1 cellular context compared by ENCODE assay signal in the genomic region with DNA sequence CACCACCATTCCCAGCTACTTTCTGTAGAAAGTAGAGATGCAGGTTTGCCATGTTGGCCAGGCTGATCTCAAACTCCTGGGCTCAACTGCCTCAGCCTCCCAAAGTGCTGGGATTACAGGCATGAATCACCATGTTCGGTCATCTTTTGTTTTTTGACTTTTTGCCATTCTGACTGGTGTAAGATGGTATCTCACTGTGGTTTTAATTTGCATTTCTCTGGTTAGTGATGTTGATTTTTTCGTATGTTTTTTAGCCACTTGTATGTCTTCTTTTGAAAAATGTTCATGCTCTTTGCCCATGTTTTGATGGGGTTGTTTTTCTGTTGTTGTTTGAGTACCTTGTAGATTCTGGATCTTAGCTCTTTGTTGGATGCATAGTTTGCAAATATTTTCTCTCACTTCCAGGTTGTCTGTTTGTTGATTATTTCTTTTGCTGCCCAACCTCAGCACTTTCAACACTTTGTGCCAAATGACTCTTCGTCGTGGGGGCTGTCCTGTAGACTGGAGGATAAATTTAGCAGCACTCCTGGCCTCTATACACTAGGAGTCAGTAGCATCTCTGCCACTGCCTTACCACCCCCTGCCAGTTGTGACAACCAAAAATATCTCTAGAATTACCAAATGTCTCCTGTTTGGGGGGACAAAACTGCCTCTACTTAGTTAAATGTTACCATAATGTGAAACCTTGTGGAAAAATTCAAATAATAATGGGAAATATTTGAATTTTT.
A peak's percentile ranks its signal among the peaks of the same experiment; 100 is the strongest.
TF ChIP-seq lines count a peak whose summit lies in the region.

No MANE protein-coding gene starts in this region.

TF ChIP-seq in K562, 482 proteins besides CTCF, POLR2A, EP300 and RAD21 (continued from another document and continues in another):
- TF ChIP-seq HMGN3 (IDR thresholded peaks at IDR 0.05; ENCODE audit: borderline replicate concordance, extremely low read depth, insufficient read length, low read depth, low read length) (no peak), MTA1 (IDR thresholded peaks at IDR 0.05; ENCODE audit: borderline replicate concordance) (0 out of 2 replicates have a peak, but pooled peaks have one; percentile 21), KLF13 (tag; IDR thresholded peaks at IDR 0.05; ENCODE audit: borderline replicate concordance, low read depth) (no peak), CSDE1 (IDR thresholded peaks at IDR 0.05) (peak in 1 of 2 experiments; percentile 73; a peak in 1 of 4 replicates), STAT6 (CRISPR knock-in tag; IDR thresholded peaks at IDR 0.05) (no peak), HINFP (tag; conservative IDR thresholded peaks at IDR 0.05; ENCODE audit: low read depth) (no peak), ARHGAP35 (IDR thresholded peaks at IDR 0.05; ENCODE audit: partially characterized antibody) (peak; percentile 5), HDAC1 (IDR thresholded peaks at IDR 0.05) (peak in 1 of 2 experiments; percentile 68; a peak in 1 of 4 replicates), ARNT (IDR thresholded peaks at IDR 0.05) (no peak), YBX1 (IDR thresholded peaks at IDR 0.05) (no peak), POLR2G (IDR thresholded peaks at IDR 0.05; ENCODE audit: low read depth, low read length) (no peak), ZNF134 (CRISPR knock-in tag; conservative IDR thresholded peaks at IDR 0.05) (no peak), CBFA2T2 (conservative IDR thresholded peaks at IDR 0.05) (no peak), HBP1 (CRISPR knock-in tag; IDR thresholded peaks at IDR 0.05) (peak; percentile 82), RBFOX2 (IDR thresholded peaks at IDR 0.05; ENCODE audit: low read depth, low read length) (no peak), ZNF280A (IDR thresholded peaks at IDR 0.05; ENCODE audit: low read depth, partially characterized antibody) (no peak), SAFB (IDR thresholded peaks at IDR 0.05; ENCODE audit: borderline replicate concordance, low read depth, low read length) (no peak), XRCC5 (IDR thresholded peaks at IDR 0.05; ENCODE audit: low read depth, low read length) (no peak), FOSL1 (tag; conservative IDR thresholded peaks at IDR 0.05) (peak; percentile 79), SRF (CRISPR knock-in tag; IDR thresholded peaks at IDR 0.05) (peak in 1 of 2 experiments; percentile 48; a peak in 1 of 4 replicates), ARID3B (CRISPR knock-in tag; IDR thresholded peaks at IDR 0.05; ENCODE audit: borderline replicate concordance) (no peak), HNRNPH1 (optimal IDR thresholded peaks at IDR 0.05; ENCODE audit: low read depth, low read length) (no peak), TARDBP (IDR thresholded peaks at IDR 0.05) (no peak), FOXJ2 (tag; IDR thresholded peaks at IDR 0.05) (no peak), THRAP3 (IDR thresholded peaks at IDR 0.05; ENCODE audit: borderline replicate concordance) (peak; percentile 45; the same call in 1 of the 2 replicates), ZNF57 (CRISPR knock-in tag; IDR thresholded peaks at IDR 0.05) (no peak), ZNF124 (CRISPR knock-in tag; IDR thresholded peaks at IDR 0.05) (no peak), ZBTB43 (CRISPR knock-in tag; IDR thresholded peaks at IDR 0.05) (no peak), ZZZ3 (IDR thresholded peaks at IDR 0.05) (no peak), POU5F1 (IDR thresholded peaks at IDR 0.05; ENCODE audit: borderline replicate concordance, low read depth, low read length, partially characterized antibody) (no peak), EWSR1 (IDR thresholded peaks at IDR 0.05; ENCODE audit: borderline replicate concordance, low read depth, partially characterized antibody) (no peak), CEBPB (tag; IDR thresholded peaks at IDR 0.05) (no peak), WHSC1 (IDR thresholded peaks at IDR 0.05; ENCODE audit: low read length) (no peak), KDM5B (IDR thresholded peaks at IDR 0.05; ENCODE audit: insufficient replicate concordance, low read depth, low read length) (no peak), NUFIP1 (IDR thresholded peaks at IDR 0.05; ENCODE audit: partially characterized antibody) (no peak), PHB (CRISPR knock-in tag; IDR thresholded peaks at IDR 0.05) (no peak), ZNF316 (IDR thresholded peaks at IDR 0.05) (peak; percentile 46; the same call in 1 of the 2 replicates), HOXB6 (CRISPR knock-in tag; IDR thresholded peaks at IDR 0.05; ENCODE audit: borderline replicate concordance) (no peak), GTF2E2 (tag; IDR thresholded peaks at IDR 0.05) (no peak), POLR3G (IDR thresholded peaks at IDR 0.05; ENCODE audit: extremely low read depth, insufficient read length, insufficient replicate concordance) (no peak), PTBP1 (IDR thresholded peaks at IDR 0.05; ENCODE audit: low read depth, low read length) (no peak), SMARCA4 (IDR thresholded peaks at IDR 0.05) (peak; percentile 63; the same call in 1 of the 2 replicates)
- TF ChIP-seq, protein P1, sequence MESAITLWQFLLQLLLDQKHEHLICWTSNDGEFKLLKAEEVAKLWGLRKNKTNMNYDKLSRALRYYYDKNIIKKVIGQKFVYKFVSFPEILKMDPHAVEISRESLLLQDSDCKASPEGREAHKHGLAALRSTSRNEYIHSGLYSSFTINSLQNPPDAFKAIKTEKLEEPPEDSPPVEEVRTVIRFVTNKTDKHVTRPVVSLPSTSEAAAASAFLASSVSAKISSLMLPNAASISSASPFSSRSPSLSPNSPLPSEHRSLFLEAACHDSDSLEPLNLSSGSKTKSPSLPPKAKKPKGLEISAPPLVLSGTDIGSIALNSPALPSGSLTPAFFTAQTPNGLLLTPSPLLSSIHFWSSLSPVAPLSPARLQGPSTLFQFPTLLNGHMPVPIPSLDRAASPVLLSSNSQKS (CRISPR knock-in tag; IDR thresholded peaks at IDR 0.05) = no peak
- TF ChIP-seq, protein P2, sequence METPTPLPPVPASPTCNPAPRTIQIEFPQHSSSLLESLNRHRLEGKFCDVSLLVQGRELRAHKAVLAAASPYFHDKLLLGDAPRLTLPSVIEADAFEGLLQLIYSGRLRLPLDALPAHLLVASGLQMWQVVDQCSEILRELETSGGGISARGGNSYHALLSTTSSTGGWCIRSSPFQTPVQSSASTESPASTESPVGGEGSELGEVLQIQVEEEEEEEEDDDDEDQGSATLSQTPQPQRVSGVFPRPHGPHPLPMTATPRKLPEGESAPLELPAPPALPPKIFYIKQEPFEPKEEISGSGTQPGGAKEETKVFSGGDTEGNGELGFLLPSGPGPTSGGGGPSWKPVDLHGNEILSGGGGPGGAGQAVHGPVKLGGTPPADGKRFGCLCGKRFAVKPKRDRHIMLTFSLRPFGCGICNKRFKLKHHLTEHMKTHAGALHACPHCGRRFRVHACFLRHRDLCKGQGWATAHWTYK (CRISPR knock-in tag; IDR thresholded peaks at IDR 0.05) = no peak
- TF ChIP-seq, protein P3, sequence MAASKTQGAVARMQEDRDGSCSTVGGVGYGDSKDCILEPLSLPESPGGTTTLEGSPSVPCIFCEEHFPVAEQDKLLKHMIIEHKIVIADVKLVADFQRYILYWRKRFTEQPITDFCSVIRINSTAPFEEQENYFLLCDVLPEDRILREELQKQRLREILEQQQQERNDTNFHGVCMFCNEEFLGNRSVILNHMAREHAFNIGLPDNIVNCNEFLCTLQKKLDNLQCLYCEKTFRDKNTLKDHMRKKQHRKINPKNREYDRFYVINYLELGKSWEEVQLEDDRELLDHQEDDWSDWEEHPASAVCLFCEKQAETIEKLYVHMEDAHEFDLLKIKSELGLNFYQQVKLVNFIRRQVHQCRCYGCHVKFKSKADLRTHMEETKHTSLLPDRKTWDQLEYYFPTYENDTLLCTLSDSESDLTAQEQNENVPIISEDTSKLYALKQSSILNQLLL (CRISPR knock-in tag; IDR thresholded peaks at IDR 0.05; ENCODE audit: borderline replicate concordance) = no peak
- TF ChIP-seq, protein P4, sequence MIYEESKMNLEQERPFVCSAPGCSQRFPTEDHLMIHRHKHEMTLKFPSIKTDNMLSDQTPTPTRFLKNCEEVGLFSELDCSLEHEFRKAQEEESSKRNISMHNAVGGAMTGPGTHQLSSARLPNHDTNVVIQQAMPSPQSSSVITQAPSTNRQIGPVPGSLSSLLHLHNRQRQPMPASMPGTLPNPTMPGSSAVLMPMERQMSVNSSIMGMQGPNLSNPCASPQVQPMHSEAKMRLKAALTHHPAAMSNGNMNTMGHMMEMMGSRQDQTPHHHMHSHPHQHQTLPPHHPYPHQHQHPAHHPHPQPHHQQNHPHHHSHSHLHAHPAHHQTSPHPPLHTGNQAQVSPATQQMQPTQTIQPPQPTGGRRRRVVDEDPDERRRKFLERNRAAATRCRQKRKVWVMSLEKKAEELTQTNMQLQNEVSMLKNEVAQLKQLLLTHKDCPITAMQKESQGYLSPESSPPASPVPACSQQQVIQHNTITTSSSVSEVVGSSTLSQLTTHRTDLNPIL (CRISPR knock-in tag; IDR thresholded peaks at IDR 0.05) = no peak
- TF ChIP-seq, protein P5, sequence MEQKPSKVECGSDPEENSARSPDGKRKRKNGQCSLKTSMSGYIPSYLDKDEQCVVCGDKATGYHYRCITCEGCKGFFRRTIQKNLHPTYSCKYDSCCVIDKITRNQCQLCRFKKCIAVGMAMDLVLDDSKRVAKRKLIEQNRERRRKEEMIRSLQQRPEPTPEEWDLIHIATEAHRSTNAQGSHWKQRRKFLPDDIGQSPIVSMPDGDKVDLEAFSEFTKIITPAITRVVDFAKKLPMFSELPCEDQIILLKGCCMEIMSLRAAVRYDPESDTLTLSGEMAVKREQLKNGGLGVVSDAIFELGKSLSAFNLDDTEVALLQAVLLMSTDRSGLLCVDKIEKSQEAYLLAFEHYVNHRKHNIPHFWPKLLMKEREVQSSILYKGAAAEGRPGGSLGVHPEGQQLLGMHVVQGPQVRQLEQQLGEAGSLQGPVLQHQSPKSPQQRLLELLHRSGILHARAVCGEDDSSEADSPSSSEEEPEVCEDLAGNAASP (IDR thresholded peaks at IDR 0.05) = no peak
